Comparison of ENCODE assay signal across 8 cellular contexts in the genomic region with DNA sequence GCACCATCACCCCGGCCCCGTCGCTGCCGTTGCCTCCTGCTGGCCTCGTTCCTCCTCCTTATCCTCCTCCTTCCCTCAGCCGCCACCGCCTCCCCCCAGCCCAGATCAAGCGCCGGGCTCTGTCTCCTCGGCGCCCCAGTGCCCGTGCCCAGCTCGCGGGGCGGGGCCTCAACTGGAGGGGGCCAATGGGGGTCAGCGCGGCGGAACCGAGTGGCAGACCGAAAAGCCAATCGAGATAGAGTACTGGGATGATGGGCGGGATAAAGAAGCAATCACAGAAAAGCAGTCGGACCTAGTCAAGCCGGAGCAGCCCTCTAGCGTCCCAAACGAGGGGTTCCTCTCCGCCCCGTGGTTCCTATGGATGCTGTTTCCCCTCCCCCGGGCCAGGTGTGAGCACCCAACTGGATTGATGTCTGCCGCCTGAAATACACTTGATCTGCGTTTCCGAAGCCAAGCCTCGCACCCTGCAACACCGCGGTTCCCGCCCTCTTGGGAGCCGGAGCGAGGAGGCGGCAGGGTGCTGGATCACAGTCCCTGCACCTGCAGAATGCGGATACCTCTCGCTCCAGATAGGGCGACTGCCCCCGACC. TPM values are rescaled to one million over a fixed set of nuclear protein-coding genes. Genes with fewer than 3 reads are reported as not detected.
DNase-seq lines count a peak whose midpoint lies in the region; ATAC-seq and TF ChIP-seq lines count a peak whose summit lies in the region.

A gene (minus strand): TSS at position 121 of the 590 bp plus-strand sequence.

- H3K27ac ChIP-seq in lower lobe of right lung = no peak within 1 kb of the TSS

- peak within 1 kb of the TSS; percentile 52 for H3K4me3 ChIP-seq in lower lobe of right lung

- H3K9me3 ChIP-seq in lower lobe of right lung = no peaks in the 10 kb centered on the region

- H3K36me3 ChIP-seq in lower lobe of right lung = no peaks in the 10 kb centered on the region

- DNase-seq in Ammon's horn (ENCODE audit: low spot score) (peak; percentile 98), NCI-H69 (lab: John Stamatoyannopoulos, UW) (peak; percentile 99), lower lobe of right lung (peak; percentile 86)
- peak; percentile 93 for DNase-seq in activated CD8-positive, alpha-beta memory T cell treated with anti-CD3 and anti-CD28 coated beads for 24 hours
- peak; percentile 83 for DNase-seq in effector CD8-positive, alpha-beta T cell (lab: John Stamatoyannopoulos, UW)
- DNase-seq in stimulated activated CD4-positive, alpha-beta T cell treated with anti-CD3 and anti-CD28 coated beads, Interleukin-4, amount 100 ng/mL, for 48 hours (ENCODE audit: low read depth in 2 of 2) = peak; percentile 83 to 87

- ATAC-seq in GM19324 (IDR thresholded peaks at IDR 0.05; ENCODE audit: low FRiP score, unreplicated experiment) (peak; percentile 97), HG03442 (IDR thresholded peaks at IDR 0.05; ENCODE audit: unreplicated experiment) (peak; percentile 95), lower lobe of right lung (peak; percentile 98 to 99)

- peaks cover 23% of the 10 kb centered on the region for H3K4me1 ChIP-seq in lower lobe of right lung

- intact Hi-C loops in lower lobe of right lung (cut with DNase I) = no loop called here

- peaks cover 58% of the 10 kb centered on the region for H3K27me3 ChIP-seq in lower lobe of right lung (ENCODE audit: low read depth)

- no peak for TF ChIP-seq CTCF in lower lobe of right lung (IDR thresholded peaks at IDR 0.05)

RNA-seq across cellular contexts. Expression of the gene that starts here (rescaled TPM):
- total RNA-seq in lower lobe of right lung = 0.12 TPM

Comparison
In these comparisons a context has a peak if more than half of its experiments do, and no peak if none do; other contexts are left out.
1. Peak in DNase-seq, ATAC-seq and H3K4me3 ChIP-seq in lower lobe of right lung; RNA of the gene not detected or under 1 TPM.